Comparison of ENCODE assay signal across 26 cellular contexts in the genomic region with DNA sequence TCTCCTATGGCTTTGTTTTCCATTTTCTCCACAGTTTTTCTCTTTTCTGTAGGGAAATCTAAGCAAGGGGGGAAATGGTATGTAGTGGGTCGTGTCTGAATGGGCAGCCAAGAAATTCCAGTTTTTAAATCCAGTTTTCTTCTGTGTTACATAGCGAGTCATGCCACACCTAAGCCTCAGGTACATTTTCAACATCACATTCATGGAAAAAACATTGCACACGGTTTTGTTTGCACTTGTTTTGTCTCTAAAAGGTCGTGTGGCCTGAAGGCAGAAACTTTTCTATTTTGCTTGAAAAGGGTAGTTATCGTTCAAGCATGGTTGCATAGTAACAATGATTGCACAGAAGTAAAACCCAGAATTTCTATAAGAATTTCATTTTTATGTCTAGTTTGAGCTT.
"Had no signal": no experiment of that assay in that cellular context is flagged by ENCODE, and none has a peak within 500 bp of the region (broad histone marks: within the 10 kb centered on the region; RNA-seq: fewer than 3 reads in every experiment).

No MANE protein-coding gene starts in this region.

- DNase-seq: activated CD4-positive, alpha-beta T cell treated with anti-CD3 and anti-CD28 coated beads for 48 hours; activated CD4-positive, alpha-beta T cell treated with anti-CD3 and anti-CD28 coated beads, Interleukin-2, amount 50 U/mL, for 48 hours; activated CD8-positive, alpha-beta memory T cell treated with anti-CD3 and anti-CD28 coated beads for 24 hours; activated effector memory CD4-positive, alpha-beta T cell treated with Interleukin-2 at 50 U/mL for 16 hours; activated naive CD4-positive, alpha-beta T cell treated with Interleukin-2 at 50 U/mL for 16 hours; anterior cingulate cortex; effector CD8-positive, alpha-beta T cell; heart right ventricle; left ventricle myocardium superior; naive B cell; nephron progenitor cell; ovary; psoas muscle; stimulated activated CD4-positive, alpha-beta T cell treated with anti-CD3 and anti-CD28 coated beads, Interleukin-15, amount 100 ng/mL, for 24 hours; stimulated activated CD4-positive, alpha-beta T cell treated with anti-CD3 and anti-CD28 coated beads, Interleukin-2, amount 100 ng/mL, for 24 hours; stimulated activated naive CD4-positive, alpha-beta T cell; SW 1271; T-helper 17 cell; T1000; tibial artery; WERI-Rb-1 had no signal

- H3K9me3 ChIP-seq: neutrophil, ovary, psoas muscle, right atrium auricular region, suprapubic skin, tibial artery had no signal

- H3K4me3 ChIP-seq: heart right ventricle, ovary, psoas muscle, right atrium auricular region, suprapubic skin, tibial artery had no signal

- ATAC-seq: activated CD4-positive, CD25-positive, alpha-beta regulatory T cell treated with anti-CD3 and anti-CD28 coated beads, Interleukin-2, amount 50 U/mL, for 24 hours; heart right ventricle; left ventricle myocardium superior; psoas muscle; T-helper 17 cell had no signal

- H3K36me3 ChIP-seq: heart right ventricle, neutrophil, ovary, right atrium auricular region, suprapubic skin, tibial artery, WERI-Rb-1 had no signal

- H3K4me3 Mint-ChIP-seq: activated naive CD8-positive, alpha-beta T cell; naive B cell; nephron progenitor cell; T-helper 17 cell had no signal

- H3K36me3 Mint-ChIP-seq: activated naive CD8-positive, alpha-beta T cell had no signal

- H3K27ac ChIP-seq: heart right ventricle, neutrophil, ovary, psoas muscle, right atrium auricular region, suprapubic skin, tibial artery, WERI-Rb-1 had no signal

- H3K27me3 ChIP-seq: heart right ventricle, neutrophil, ovary, right atrium auricular region, suprapubic skin, tibial artery had no signal

- H3K4me1 ChIP-seq: psoas muscle, suprapubic skin, tibial artery had no signal

- H3K27ac Mint-ChIP-seq: activated naive CD8-positive, alpha-beta T cell; nephron progenitor cell; T-helper 17 cell had no signal
